Comparison of ENCODE assay signal across 8 cellular contexts in the genomic region with DNA sequence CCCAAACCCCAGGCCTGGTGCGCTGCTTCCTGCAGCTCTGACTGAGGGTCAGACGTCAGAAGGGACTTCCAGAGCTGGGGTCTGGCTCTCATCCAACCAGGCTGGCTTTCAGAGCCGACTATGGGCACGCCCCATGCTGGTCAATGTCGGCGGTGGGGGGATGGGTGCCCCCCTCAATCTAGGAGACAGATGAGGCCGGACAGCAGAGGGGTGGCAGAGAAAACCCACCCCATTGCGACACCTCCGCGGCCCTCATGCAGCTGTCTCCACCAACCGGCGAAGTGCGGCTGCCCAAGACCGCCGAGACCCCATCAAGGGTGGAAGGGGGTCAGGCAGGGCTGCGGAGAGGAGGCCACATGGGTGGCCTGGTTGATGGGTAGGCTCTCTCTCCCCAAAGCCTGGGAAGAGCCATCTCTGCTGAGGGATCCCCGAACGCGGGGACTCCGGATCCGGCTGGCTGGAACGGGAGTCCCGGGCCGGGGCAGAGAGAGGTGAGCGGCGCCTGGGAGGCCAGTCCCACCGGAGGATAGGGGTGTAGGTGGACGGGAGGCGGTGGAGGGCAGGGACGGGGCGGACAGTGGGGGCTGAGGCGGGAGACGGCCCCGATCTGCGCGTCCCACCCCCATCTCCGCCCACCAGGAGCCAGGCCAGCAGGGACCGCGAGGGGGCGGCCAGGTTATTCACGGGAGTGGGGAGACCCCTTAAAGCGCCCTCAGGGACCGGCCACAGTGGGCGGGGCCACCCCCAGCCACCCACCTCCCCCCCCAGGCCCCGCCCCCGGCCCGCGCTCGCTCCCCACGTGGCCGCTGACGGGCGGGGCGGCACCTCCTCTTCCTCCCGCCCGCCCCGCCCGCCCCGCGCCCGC. TPM values are rescaled to one million over a fixed set of nuclear protein-coding genes. Genes with fewer than 3 reads are reported as not detected.
DNase-seq lines count a peak whose midpoint lies in the region; ATAC-seq and TF ChIP-seq lines count a peak whose summit lies in the region.

A gene (plus strand): TSS at position 864 of the 865 bp plus-strand sequence. CDS start 11,748 bp downstream, outside the sequence.

- H3K4me1 ChIP-seq in mammary epithelial cell (ENCODE audit: insufficient read depth, low read length) (peaks cover 67% of the 10 kb centered on the region), iPS-18a (ENCODE audit: control insufficient read depth, low read depth, low read length) (peaks cover 9% of the 10 kb centered on the region), gastrocnemius medialis (peaks cover 29 to 36% of the 10 kb centered on the region in 2 donors)

- H3K36me3 ChIP-seq in mammary epithelial cell (ENCODE audit: insufficient read depth, low read length) (peaks cover 4% of the 10 kb centered on the region), iPS-18a (ENCODE audit: control insufficient read depth, low read depth, low read length) (no peaks in the 10 kb centered on the region), gastrocnemius medialis (no peaks in the 10 kb centered on the region)

- peak within 1 kb of the TSS; percentile 81 for H3K9ac ChIP-seq in mammary epithelial cell (ENCODE audit: insufficient read depth, low read length)
- peak within 1 kb of the TSS; percentile 63 for H3K9ac ChIP-seq in iPS-18a (ENCODE audit: low read length)

- no peak for TF ChIP-seq CTCF in mammary epithelial cell (conservative IDR thresholded peaks at IDR 0.05 in 1 of 2, IDR thresholded peaks at IDR 0.05 in 1 of 2; ENCODE audit: extremely low read depth in 1 of 2, insufficient read depth in 1 of 2, low read depth in 1 of 2, low read length in 2 of 2)
- no peak for TF ChIP-seq CTCF in gastrocnemius medialis (IDR thresholded peaks at IDR 0.05 in 4 of 5, conservative IDR thresholded peaks at IDR 0.05 in 1 of 5)

- H4K20me1 ChIP-seq in mammary epithelial cell (ENCODE audit: insufficient read depth, low read length): peaks cover 9% of the 10 kb centered on the region

- ATAC-seq in T-helper 17 cell (peak; percentile 73), gastrocnemius medialis (peak; percentile 58 to 60), GM19324 (IDR thresholded peaks at IDR 0.05; ENCODE audit: low FRiP score, unreplicated experiment) (no peak)

- peaks cover 45% of the 10 kb centered on the region for H3K79me2 ChIP-seq in mammary epithelial cell (ENCODE audit: insufficient read depth, low read length)

- intact Hi-C loops in mammary epithelial cell (cut with micrococcal nuclease) (loop anchor here (2.0 kb wide), 2 partner anchors 20 to 38 kb away; no protein-coding TSS in a partner anchor), gastrocnemius medialis (cut with DNase I; ENCODE audit: low total_unique reads) (loop anchor here (1.0 kb wide), 1 partner anchor 33 kb away; no protein-coding TSS in a partner anchor)

- H3K27ac ChIP-seq in mammary epithelial cell (ENCODE audit: insufficient read depth, low read depth, low read length) (peak within 1 kb of the TSS; percentile 61), iPS-18a (ENCODE audit: low read length) (no peak within 1 kb of the TSS), gastrocnemius medialis (peak within 1 kb of the TSS; percentile 80 to 87 (median 84))

- 8% methylated on average over 17 of the region's 61 CpGs for WGBS in mammary epithelial cell (ENCODE audit: low coverage, missing lambda C conversion rate)

- in situ Hi-C loops in mammary epithelial cell (cut with MboI; ENCODE audit: low sequenced_read_pairs in 2 of 2) (no loop called here), gastrocnemius medialis (cut with MboI; ENCODE audit: low sequenced_read_pairs in 4 of 4) (no loop called here)

- peak within 1 kb of the TSS; percentile 87 for H3K4me3 Mint-ChIP-seq in T-helper 17 cell

- H3K4me2 ChIP-seq in mammary epithelial cell (ENCODE audit: insufficient read depth, low read depth, low read length): peak within 1 kb of the TSS; percentile 98

- H2AFZ ChIP-seq in mammary epithelial cell (ENCODE audit: low read depth, low read length): peak within 1 kb of the TSS; percentile 78

- H3K9me3 ChIP-seq in T-helper 17 cell (ENCODE audit: control insufficient read depth, low read length, poor library complexity, severe bottlenecking) (no peaks in the 10 kb centered on the region), mammary epithelial cell (replicated peaks; ENCODE audit: insufficient read depth, low read length) (no peaks in the 10 kb centered on the region), iPS-18a (ENCODE audit: control insufficient read depth, low read depth, low read length) (no peaks in the 10 kb centered on the region), gastrocnemius medialis (no peaks in the 10 kb centered on the region)

- dilution Hi-C loops in mammary epithelial cell (cut with HindIII; ENCODE audit: low sequenced_read_pairs): no loop called here

- H3K4me3 ChIP-seq in Jurkat, Clone E6-1 (ENCODE audit: low read length): peak within 1 kb of the TSS; percentile 76
- H3K4me3 ChIP-seq in mammary epithelial cell (replicated peaks in 1 of 3; ENCODE audit: insufficient read depth in 1 of 3, low read depth in 2 of 3, low read length in 3 of 3): peak within 1 kb of the TSS; percentile 71 to 98 (median 89)
- H3K4me3 ChIP-seq in iPS-18a (ENCODE audit: low read length): peak within 1 kb of the TSS; percentile 56
- H3K4me3 ChIP-seq in gastrocnemius medialis: peak within 1 kb of the TSS; percentile 54 to 86 (median 64)

- peak in 1 of 2 donors; percentile 28 for TF ChIP-seq POLR2A in gastrocnemius medialis (IDR thresholded peaks at IDR 0.05)

- H3K27me3 ChIP-seq in mammary epithelial cell (ENCODE audit: insufficient read depth, low read length) (no peaks in the 10 kb centered on the region), iPS-18a (ENCODE audit: control insufficient read depth, insufficient read depth, low read length) (no peaks in the 10 kb centered on the region), gastrocnemius medialis (no peaks in the 10 kb centered on the region)

- DNase-seq in NCI-H2107 (lab: John Stamatoyannopoulos, UW): peak; percentile 34
- DNase-seq in NCI-H2107 treated with DMSO at 0.1 percent for 48 hours (lab: John Stamatoyannopoulos, UW; ENCODE audit: unreplicated experiment): no peak
- DNase-seq in Jurkat, Clone E6-1 (ENCODE audit: low read depth, low spot score): no peak
- peak; percentile 31 to 63 (median 53) for DNase-seq in T-helper 17 cell
- DNase-seq in mammary epithelial cell: peak; percentile 57
- DNase-seq in gastrocnemius medialis: peak; percentile 35 to 53

- BruUV-seq in mammary epithelial cell (replicated peaks; lab: Mats Ljungman, UMichigan): no TSS peak

- CTCF ChIA-PET in mammary epithelial cell (lab: Charles Lee; ENCODE audit: low non-redundant PET): no interaction called here

- H3K36me3 Mint-ChIP-seq in T-helper 17 cell (ENCODE audit: low read depth): no peaks in the 10 kb centered on the region

- peak within 1 kb of the TSS; percentile 83 for H3K27ac Mint-ChIP-seq in T-helper 17 cell

- no peaks in the 10 kb centered on the region for H3K27me3 Mint-ChIP-seq in T-helper 17 cell

- H3K4me1 Mint-ChIP-seq in T-helper 17 cell: peaks cover 23% of the 10 kb centered on the region

RNA-seq across cellular contexts. Expression of the gene that starts here (rescaled TPM):
- 25.4 TPM for polyA plus RNA-seq in Jurkat, Clone E6-1 (2012; ENCODE audit: insufficient read depth, insufficient read length)
- total RNA-seq in T-helper 17 cell (10 to 100 TPM; 61.0 to 76.1 TPM), mammary epithelial cell (100 to 1,000 TPM in 1 of 2 donors, 10 to 100 TPM in 1; 65.7 to 125 TPM), gastrocnemius medialis (10 to 100 TPM; 11.6 to 34.6 (median 19.7) TPM)
- polyA plus RNA-seq in mammary epithelial cell: 64.5 TPM
- polyA minus RNA-seq in mammary epithelial cell: 52.1 TPM

Comparison
In these comparisons a context has a peak if more than half of its experiments do, and no peak if none do; other contexts are left out.
1. DNase-seq: peak in NCI-H2107 (single experiment), T-helper 17 cell (3 of 3), mammary epithelial cell (single experiment) and gastrocnemius medialis (2 of 2); none in NCI-H2107 treated with DMSO at 0.1 percent for 48 hours (single experiment) and Jurkat, Clone E6-1 (single experiment).
2. Peak in every context shown above with its lines, with median percentiles within 50 percentile points of each other: H3K4me3 ChIP-seq.